In genomic region chr9:110742741-110743371, GRCh38 we compare ENCODE assay signal across 9 cellular contexts.
A peak's percentile ranks its signal among the peaks of the same experiment; 100 is the strongest.
DNase-seq lines count a peak whose midpoint lies in the region; FAIRE-seq and TF ChIP-seq lines count a peak whose summit lies in the region.
"Had no signal": no experiment of that assay in that cellular context is flagged by ENCODE, and none has a peak within 500 bp of the region (broad histone marks: within the 10 kb centered on the region; RNA-seq: fewer than 3 reads in every experiment).

No MANE protein-coding gene starts in this region.

- H4K20me1 ChIP-seq in H9 (ENCODE audit: control insufficient read depth, insufficient read depth, insufficient read length) (no peaks in the 10 kb centered on the region), astrocyte (ENCODE audit: insufficient read depth, low read length) (no peaks in the 10 kb centered on the region), smooth muscle cell (ENCODE audit: low read depth) (no peaks in the 10 kb centered on the region)

- H3K14ac ChIP-seq in H9 (ENCODE audit: insufficient read depth, low read length): no peak overlapping the region

- H2BK15ac ChIP-seq in H9 (ENCODE audit: low read depth, low read length): no peak overlapping the region

- H3K79me1 ChIP-seq in H9 (ENCODE audit: insufficient read depth, low read depth, low read length, poor library complexity, severe bottlenecking): no peaks in the 10 kb centered on the region

- H3K23ac ChIP-seq in H9 (ENCODE audit: insufficient read length, low read depth, low read length): no peak overlapping the region

- H3K4me2 ChIP-seq in H9 (ENCODE audit: insufficient read depth, insufficient read length, low read length) (no peak overlapping the region), astrocyte (ENCODE audit: low read length) (peak overlapping the region; percentile 77), smooth muscle cell (peak overlapping the region; percentile 55)

- H3K9me3 Mint-ChIP-seq in H9 (0 out of 5 replicates have a peak, but pooled peaks cover 0 to 2% of the 10 kb centered on the region in 2 experiments), astrocyte (ENCODE audit: unreplicated experiment) (peaks cover 3% of the 10 kb centered on the region)

- H3K4me1 Mint-ChIP-seq in H9 (peaks cover 13 to 16% of the 10 kb centered on the region in 2 experiments), astrocyte (ENCODE audit: low read depth, unreplicated experiment) (peaks cover 23% of the 10 kb centered on the region)
- H3K4me1 Mint-ChIP-seq: immature natural killer cell had no signal

- no peak overlapping the region for H2BK5ac ChIP-seq in H9 (ENCODE audit: insufficient read length, low read length)

- H3K9ac ChIP-seq in H9 (ENCODE audit: extremely low read depth, insufficient read length, low read length) (no peak overlapping the region), astrocyte (ENCODE audit: low read length) (peak overlapping the region; percentile 72), smooth muscle cell (ENCODE audit: low read depth) (no peak overlapping the region)

- H3K27ac Mint-ChIP-seq in H9 (peak overlapping the region in 2 of 3 experiments; percentile 30 to 84; a peak in 3 of 7 replicates), astrocyte (ENCODE audit: unreplicated experiment) (peak overlapping the region; percentile 81)
- H3K27ac Mint-ChIP-seq: immature natural killer cell had no signal

- DNase-seq in H9 (no peak), astrocyte (ENCODE audit: low read depth) (peak; percentile 92), iPS DF 6.9 (ENCODE audit: low read depth, low spot score) (peak; percentile 11), smooth muscle cell (lab: John Stamatoyannopoulos, UW; ENCODE audit: unreplicated experiment) (no peak), HEK293T (ENCODE audit: extremely low spot score) (no peak), hepatic stellate cell (ENCODE audit: low spot score) (no peak), DMS153 treated with DMSO at 0.1 percent for 48 hours (lab: John Stamatoyannopoulos, UW; ENCODE audit: unreplicated experiment) (no peak)
- DNase-seq in stimulated activated CD4-positive, alpha-beta T cell treated with anti-CD3 and anti-CD28 coated beads, Interleukin-15, amount 100 ng/mL, for 24 hours: no peak
- DNase-seq: immature natural killer cell had no signal

- no peak overlapping the region for H2BK120ac ChIP-seq in H9 (ENCODE audit: low read depth, low read length, poor library complexity, severe bottlenecking)

- no peak overlapping the region for H2BK20ac ChIP-seq in H9 (ENCODE audit: low read depth, low read length, poor library complexity, severe bottlenecking)

- H3K9me3 ChIP-seq in H9 (ENCODE audit: control insufficient read depth, low read depth, low read length): no peaks in the 10 kb centered on the region
- H3K9me3 ChIP-seq in astrocyte (ENCODE audit: insufficient read depth, low read depth, low read length): no peaks in the 10 kb centered on the region
- H3K9me3 ChIP-seq in iPS DF 6.9 (ENCODE audit: control insufficient read depth, insufficient read depth, low read length): no peaks in the 10 kb centered on the region; the same call in 1 of the 2 replicates
- no peaks in the 10 kb centered on the region for H3K9me3 ChIP-seq in smooth muscle cell (replicated peaks; ENCODE audit: low read depth)

- H3K4me3 ChIP-seq in astrocyte (ENCODE audit: insufficient read depth, low read depth, low read length) (peak overlapping the region; percentile 20), iPS DF 6.9 (ENCODE audit: low read length) (no peak overlapping the region), smooth muscle cell (no peak overlapping the region)

- FAIRE-seq in astrocyte (lab: Jason Lieb, UNC): peak; percentile 78

- no peaks in the 10 kb centered on the region for H3K27me3 Mint-ChIP-seq in H9 (ENCODE audit: low read depth)
- no peaks in the 10 kb centered on the region for H3K27me3 Mint-ChIP-seq in astrocyte (ENCODE audit: low read depth, unreplicated experiment)

- H3T11ph ChIP-seq in H9 (ENCODE audit: low read length): no peak overlapping the region

- H3F3A ChIP-seq in smooth muscle cell (ENCODE audit: low read depth): peaks cover 9% of the 10 kb centered on the region

- H3K36me3 ChIP-seq in astrocyte (ENCODE audit: insufficient read depth, low read length) (no peaks in the 10 kb centered on the region), iPS DF 6.9 (ENCODE audit: control insufficient read depth, insufficient read depth, low read length) (no peaks in the 10 kb centered on the region), smooth muscle cell (ENCODE audit: low read depth) (no peaks in the 10 kb centered on the region)

- no peak overlapping the region for H2AK5ac ChIP-seq in H9 (ENCODE audit: insufficient read length, low read length)

- POLR2A ChIA-PET in HEK293T (lab: Yijun Ruan, JAX): no interaction called here

- H3K36me3 Mint-ChIP-seq in H9 (ENCODE audit: insufficient read depth in 1 of 3, low read depth in 3 of 3) (peaks cover 0 to 6% (median 0%) of the 10 kb centered on the region in 3 experiments; a peak in 1 of 7 replicates), astrocyte (ENCODE audit: low read depth, unreplicated experiment) (no peaks in the 10 kb centered on the region)
- H3K36me3 Mint-ChIP-seq: immature natural killer cell had no signal

- no peaks in the 10 kb centered on the region for H3K79me2 ChIP-seq in H9 (ENCODE audit: insufficient read depth, low read length)
- no peaks in the 10 kb centered on the region for H3K79me2 ChIP-seq in astrocyte (ENCODE audit: insufficient read depth, low read length)
- no peaks in the 10 kb centered on the region for H3K79me2 ChIP-seq in smooth muscle cell (ENCODE audit: low read depth)

- H2BK12ac ChIP-seq in H9 (ENCODE audit: insufficient read length, low read depth, low read length): no peak overlapping the region

- no peak overlapping the region for H3K18ac ChIP-seq in H9 (ENCODE audit: insufficient read length, low read depth, low read length)

- CTCF ChIA-PET in HEK293T (lab: Yijun Ruan, JAX): no interaction called here

- WGBS in H9 (ENCODE audit: extremely low coverage, insufficient read length, low lambda C conversion rate): no CpG with 5 or more reads among the region's 8 CpGs
- WGBS in iPS DF 6.9 (ENCODE audit: insufficient coverage, insufficient read length): no CpG with 5 or more reads among the region's 8 CpGs
- 77% methylated on average over 8 of the region's 8 CpGs for WGBS in smooth muscle cell (ENCODE audit: low lambda C conversion rate)

- H4K8ac ChIP-seq in H9 (replicated peaks; ENCODE audit: insufficient read length, low read depth, low read length): no peak overlapping the region

- H3K4me1 ChIP-seq in H9 (ENCODE audit: insufficient read depth, low read length) (no peaks in the 10 kb centered on the region; the same call in 1 of the 2 replicates), astrocyte (ENCODE audit: insufficient read depth, low read length) (peaks cover 44% of the 10 kb centered on the region), iPS DF 6.9 (ENCODE audit: control insufficient read depth, insufficient read depth, low read length) (no peaks in the 10 kb centered on the region), smooth muscle cell (ENCODE audit: low read depth) (peaks cover 19% of the 10 kb centered on the region)

- TF ChIP-seq CTCF in H9 (conservative IDR thresholded peaks at IDR 0.05) (no peak), astrocyte (IDR thresholded peaks at IDR 0.05; ENCODE audit: insufficient read depth, low read depth, low read length) (no peak), smooth muscle cell (IDR thresholded peaks at IDR 0.05; ENCODE audit: borderline replicate concordance, insufficient read depth, poor library complexity, severe bottlenecking) (no peak)

- no peak overlapping the region for H2AFZ ChIP-seq in H9 (ENCODE audit: low read length)
- H2AFZ ChIP-seq in astrocyte (ENCODE audit: low read depth, low read length): peak overlapping the region; percentile 72
- peak overlapping the region; percentile 61 for H2AFZ ChIP-seq in smooth muscle cell (ENCODE audit: low read depth)

- H3K4me3 Mint-ChIP-seq in H9 (no peak overlapping the region), astrocyte (ENCODE audit: unreplicated experiment) (peak overlapping the region; percentile 6)
- H3K4me3 Mint-ChIP-seq: immature natural killer cell had no signal

- H3K56ac ChIP-seq in H9 (ENCODE audit: insufficient read length, low read depth, low read length): no peak overlapping the region

- H3K27ac ChIP-seq in H9 (ENCODE audit: insufficient read length, low read depth, low read length) (no peak overlapping the region), astrocyte (ENCODE audit: low read depth, low read length) (peak overlapping the region; percentile 80), iPS DF 6.9 (ENCODE audit: low read length) (no peak overlapping the region), smooth muscle cell (ENCODE audit: low read depth) (peak overlapping the region; percentile 17)

- no peaks in the 10 kb centered on the region for H3K23me2 ChIP-seq in H9 (ENCODE audit: insufficient read length, low read depth, low read length, poor library complexity, severe bottlenecking)

- no peak overlapping the region for H4K91ac ChIP-seq in H9 (ENCODE audit: insufficient read length, low read depth, low read length)

- no peak overlapping the region for H3K4ac ChIP-seq in H9 (ENCODE audit: low read depth, low read length)

- H4K5ac ChIP-seq in H9 (ENCODE audit: insufficient read length, low read depth, low read length): no peak overlapping the region

- H3K27me3 ChIP-seq in H9 (ENCODE audit: insufficient read depth, low read length): no peaks in the 10 kb centered on the region
- H3K27me3 ChIP-seq in astrocyte (ENCODE audit: insufficient read depth, low read length): no peaks in the 10 kb centered on the region
- no peaks in the 10 kb centered on the region for H3K27me3 ChIP-seq in iPS DF 6.9 (ENCODE audit: control insufficient read depth, insufficient read depth, low read length)
- no peaks in the 10 kb centered on the region for H3K27me3 ChIP-seq in smooth muscle cell (ENCODE audit: low read depth)

TF ChIP-seq in HEK293T, 16 proteins besides CTCF, POLR2A, EP300 and RAD21 (continues in another document):
- TF ChIP-seq ZNF384 (IDR thresholded peaks at IDR 0.05): no peak
- no peak for TF ChIP-seq NFRKB (IDR thresholded peaks at IDR 0.05)
- TF ChIP-seq BHLHE40 (IDR thresholded peaks at IDR 0.05; ENCODE audit: borderline replicate concordance): no peak
- TF ChIP-seq FOXM1 (IDR thresholded peaks at IDR 0.05; ENCODE audit: borderline replicate concordance): no peak
- no peak for TF ChIP-seq HDGF (IDR thresholded peaks at IDR 0.05; ENCODE audit: borderline replicate concordance)
- no peak for TF ChIP-seq PKNOX1 (IDR thresholded peaks at IDR 0.05)
- no peak for TF ChIP-seq SP1 (IDR thresholded peaks at IDR 0.05)
- no peak for TF ChIP-seq CTBP1 (IDR thresholded peaks at IDR 0.05; ENCODE audit: borderline replicate concordance)

Comparison
In these comparisons a context has a peak if more than half of its experiments do, and no peak if none do; other contexts are left out.
1. DNase-seq: peak in astrocyte (single experiment) and iPS DF 6.9 (single experiment); none in H9 (single experiment), smooth muscle cell (single experiment), HEK293T (single experiment), hepatic stellate cell (single experiment), stimulated activated CD4-positive, alpha-beta T cell treated with anti-CD3 and anti-CD28 coated beads, Interleukin-15, amount 100 ng/mL, for 24 hours (single experiment) and DMS153 treated with DMSO at 0.1 percent for 48 hours (single experiment).
2. H3K27ac ChIP-seq: peak in astrocyte (single experiment) and smooth muscle cell (single experiment); none in H9 (single experiment) and iPS DF 6.9 (single experiment).